ENCODE assay signal across 9 cellular contexts in the genomic region with DNA sequence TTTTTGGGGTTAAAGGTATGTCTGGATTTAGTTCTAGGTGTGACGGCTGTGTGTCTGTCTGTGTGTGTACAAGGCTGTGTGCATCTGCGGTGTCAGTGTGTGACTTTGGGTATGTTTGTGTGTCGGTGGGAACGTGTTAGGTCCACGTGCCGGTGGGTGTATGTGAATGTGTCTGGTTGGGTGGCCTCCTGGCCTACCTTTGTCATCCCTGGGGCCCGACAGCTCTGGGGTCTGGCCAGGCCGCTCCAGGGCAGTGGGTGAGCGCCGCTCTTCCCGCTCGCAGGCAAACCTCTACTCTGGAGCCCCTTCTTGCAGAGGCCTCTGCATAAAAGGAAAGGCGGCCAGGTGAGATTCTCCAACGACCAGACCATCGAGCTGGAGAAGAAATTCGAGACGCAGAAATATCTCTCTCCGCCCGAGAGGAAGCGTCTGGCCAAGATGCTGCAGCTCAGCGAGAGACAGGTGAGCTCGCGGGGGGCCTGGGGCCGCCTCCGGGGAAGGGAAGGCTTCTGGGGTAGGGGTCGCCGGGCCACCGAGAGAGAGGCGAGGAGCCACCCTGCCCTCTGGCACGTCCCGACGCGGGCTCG. TPM values are rescaled to one million over a fixed set of nuclear protein-coding genes. Genes with fewer than 3 reads are reported as not detected.
DNase-seq lines count a peak whose midpoint lies in the region; ATAC-seq lines count a peak whose summit lies in the region.
"Had no signal": no experiment of that assay in that cellular context is flagged by ENCODE, and none has a peak within 500 bp of the region (broad histone marks: within the 10 kb centered on the region; RNA-seq: fewer than 3 reads in every experiment).

No MANE protein-coding gene starts in this region.

- DNase-seq in right cardiac atrium (no peak), Right ventricle myocardium inferior (ENCODE audit: missing footprints) (no peak), DMS 273 (lab: John Stamatoyannopoulos, UW; ENCODE audit: unreplicated experiment) (no peak), DMS53 (lab: John Stamatoyannopoulos, UW) (no peak)
- DNase-seq in naive thymus-derived CD4-positive, alpha-beta T cell = no peak

- peak overlapping the region in 3 of 9 donors; percentile 4 to 15 (median 7) for H3K27ac Mint-ChIP-seq in naive thymus-derived CD4-positive, alpha-beta T cell

- H3K36me3 ChIP-seq in duodenal mucosa (ENCODE audit: control insufficient read depth in 1 of 2, insufficient read depth in 2 of 2, low read length in 2 of 2) = no peaks in the 10 kb centered on the region
- no peaks in the 10 kb centered on the region for H3K36me3 ChIP-seq in naive thymus-derived CD4-positive, alpha-beta T cell (ENCODE audit: control insufficient read depth in 2 of 3, insufficient read depth in 3 of 3, low read length in 3 of 3)

- no peaks in the 10 kb centered on the region for H3K4me1 ChIP-seq in right cardiac atrium (ENCODE audit: control insufficient read depth, insufficient read depth, low read length)
- peaks cover 0 to 15% of the 10 kb centered on the region in 2 donors for H3K4me1 ChIP-seq in duodenal mucosa (ENCODE audit: control insufficient read depth in 1 of 2, insufficient read depth in 2 of 2, low read length in 2 of 2)
- H3K4me1 ChIP-seq in naive thymus-derived CD4-positive, alpha-beta T cell (ENCODE audit: control insufficient read depth in 2 of 2, insufficient read depth in 2 of 2, low read length in 2 of 2) = peaks cover 0 to 29% of the 10 kb centered on the region in 2 donors

- H3K4me3 Mint-ChIP-seq in naive thymus-derived CD4-positive, alpha-beta T cell = peak overlapping the region; percentile 29 to 90 (median 75)

- CTCF ChIA-PET in naive thymus-derived CD4-positive, alpha-beta T cell (lab: Charles Lee) = interaction anchor here (1.0 kb wide), 1 partner anchor 289 kb away, joined by 6 read pairs; no protein-coding TSS in a partner anchor

- peaks cover 0 to 4% (median 0%) of the 10 kb centered on the region in 11 donors for H3K9me3 Mint-ChIP-seq in naive thymus-derived CD4-positive, alpha-beta T cell

- H3K27me3 ChIP-seq in right cardiac atrium (ENCODE audit: control insufficient read depth, insufficient read depth) = no peaks in the 10 kb centered on the region
- H3K27me3 ChIP-seq in duodenal mucosa (ENCODE audit: control insufficient read depth in 1 of 2, insufficient read depth in 2 of 2, low read length in 2 of 2) = peaks cover 51 to 81% of the 10 kb centered on the region in 2 donors
- peaks cover 14 to 26% of the 10 kb centered on the region in 2 donors for H3K27me3 ChIP-seq in naive thymus-derived CD4-positive, alpha-beta T cell (ENCODE audit: control insufficient read depth in 2 of 2, insufficient read depth in 2 of 2, low read length in 2 of 2)

- WGBS in right cardiac atrium = 33% methylated on average over 34 of the region's 34 CpGs

- H3K27me3 Mint-ChIP-seq in naive thymus-derived CD4-positive, alpha-beta T cell = peaks cover 51 to 83% (median 75%) of the 10 kb centered on the region in 5 donors

- H3K4me1 Mint-ChIP-seq in naive thymus-derived CD4-positive, alpha-beta T cell = peaks cover 16 to 31% (median 27%) of the 10 kb centered on the region in 7 donors

- H3K9me3 ChIP-seq in right cardiac atrium (ENCODE audit: control insufficient read depth, low read length) (no peaks in the 10 kb centered on the region), duodenal mucosa (ENCODE audit: control insufficient read depth in 1 of 2, low read length in 2 of 2) (no peaks in the 10 kb centered on the region)
- H3K9me3 ChIP-seq in naive thymus-derived CD4-positive, alpha-beta T cell (ENCODE audit: control insufficient read depth in 2 of 3, low read length in 3 of 3) = no peaks in the 10 kb centered on the region

- POLR2A ChIA-PET in naive thymus-derived CD4-positive, alpha-beta T cell (lab: Charles Lee) = no interaction called here

- H3K4me3 ChIP-seq in right cardiac atrium (ENCODE audit: low read length) = peak overlapping the region; percentile 5
- peak overlapping the region; percentile 55 to 65 for H3K4me3 ChIP-seq in duodenal mucosa (ENCODE audit: low read depth in 1 of 2, low read length in 2 of 2)
- no peak overlapping the region for H3K4me3 ChIP-seq in naive thymus-derived CD4-positive, alpha-beta T cell (ENCODE audit: low read length)

- peaks cover 0 to 3% (median 0%) of the 10 kb centered on the region in 5 donors for H3K36me3 Mint-ChIP-seq in naive thymus-derived CD4-positive, alpha-beta T cell

- no peak for ATAC-seq in right cardiac atrium
- no peak for ATAC-seq in Right ventricle myocardium inferior
- no peak for ATAC-seq in naive thymus-derived CD4-positive, alpha-beta T cell
- no peak for ATAC-seq in HG02798 (IDR thresholded peaks at IDR 0.05; ENCODE audit: poor library complexity, unreplicated experiment)
- ATAC-seq in HG03175 (IDR thresholded peaks at IDR 0.05; ENCODE audit: unreplicated experiment) = no peak
- ATAC-seq: SK-N-SH treated with all-trans-retinoic acid at 6 μM for 48 hours had no signal

- intact Hi-C loops in right cardiac atrium (cut with DNase I) (no loop called here), Right ventricle myocardium inferior (cut with DNase I) (loop anchor here (5.0 kb wide), 2 partner anchors 100 to 125 kb away; a partner anchor contains a TSS)
- intact Hi-C loops in naive thymus-derived CD4-positive, alpha-beta T cell (cut with micrococcal nuclease) = loop anchor here in 1 of 2 donors (5.0 kb wide), 1 partner anchor 380 kb away; a partner anchor contains a TSS

- peak overlapping the region in 1 of 2 donors; percentile 38 for H3K9ac ChIP-seq in duodenal mucosa (ENCODE audit: low read depth in 1 of 2, low read length in 2 of 2)

- no peak overlapping the region for H3K27ac ChIP-seq in right cardiac atrium (ENCODE audit: low read length)
- peak overlapping the region; percentile 46 for H3K27ac ChIP-seq in duodenal mucosa (ENCODE audit: low read depth, low read length)
- no peak overlapping the region for H3K27ac ChIP-seq in naive thymus-derived CD4-positive, alpha-beta T cell (ENCODE audit: low read depth, low read length)

RNA-seq across cellular contexts. Expression of a gene that starts 2.4 kb away (rescaled TPM):
- total RNA-seq in right cardiac atrium (1 to 10 TPM; 2.6 to 6.9 (median 4.7) TPM), Right ventricle myocardium inferior (2.6 TPM)
- 4.7 TPM for polyA plus RNA-seq in right cardiac atrium
- total RNA-seq in naive thymus-derived CD4-positive, alpha-beta T cell = 10 to 100 TPM in 1 of 5 experiments, 1 to 10 TPM in 1, under 1 TPM in 1, not detected in 2; 0.27 to 21.4 (median 5.5) TPM
- polyA plus RNA-seq in naive thymus-derived CD4-positive, alpha-beta T cell = under 1 TPM; 0.18 to 0.24 TPM
